Comparison of ENCODE assay signal across 8 cellular contexts in genomic region chr19:51660975-51661600, GRCh38. TPM values are rescaled to one million over a fixed set of nuclear protein-coding genes. Genes with fewer than 3 reads are reported as not detected.
DNase-seq lines count a peak whose midpoint lies in the region; ATAC-seq and TF ChIP-seq lines count a peak whose summit lies in the region.

No MANE protein-coding gene starts in this region.

- H3K27me3 Mint-ChIP-seq in Calu3 (ENCODE audit: unreplicated experiment) = peaks cover 59% of the 10 kb centered on the region
- H3K27me3 Mint-ChIP-seq in activated T-helper 2 cell treated with anti-CD3 and anti-CD28 coated beads, Interferon-gamma antibody, Interleukin-2, Interleukin-4, amounts not matched to agents 10 μg/mL and 5 μg/mL and 100 μg/mL, durations not matched to agents 14 hours and 24 hours and 36 hours (ENCODE audit: low read depth) = peaks cover 21% of the 10 kb centered on the region

- no peak overlapping the region for H4K91ac ChIP-seq in trophoblast cell (ENCODE audit: low read depth, low read length)

- H3K27me3 ChIP-seq in PC-3 (ENCODE audit: low read length) (peaks cover 18% of the 10 kb centered on the region; the same call in 1 of the 2 replicates), foreskin keratinocyte (no peaks in the 10 kb centered on the region), trophoblast cell (ENCODE audit: insufficient read depth, low read length) (no peaks in the 10 kb centered on the region)

- peak; percentile 85 for ATAC-seq in PC-3
- ATAC-seq in foreskin keratinocyte = peak; percentile 53
- no peak for ATAC-seq in GM21737 (IDR thresholded peaks at IDR 0.05; ENCODE audit: unreplicated experiment)
- no peak for ATAC-seq in HG03342 (IDR thresholded peaks at IDR 0.05; ENCODE audit: unreplicated experiment)

- DNase-seq in Calu3 (peak; percentile 82), HS-5 (ENCODE audit: low read depth) (peak; percentile 5), PC-3 (peak; percentile 95), foreskin keratinocyte (peak; percentile 11 to 47), trophoblast cell (peak; percentile 60 to 91)
- DNase-seq in activated T-helper 2 cell treated with anti-CD3 and anti-CD28 coated beads, Interferon-gamma antibody, Interleukin-2, Interleukin-4, amounts not matched to agents 10 μg/mL and 5 μg/mL and 100 μg/mL, durations not matched to agents 14 hours and 24 hours and 36 hours (ENCODE audit: low spot score) = peak; percentile 26

- no peak overlapping the region for H2BK12ac ChIP-seq in trophoblast cell (ENCODE audit: low read length)

- H3K9ac ChIP-seq in PC-3 (ENCODE audit: low read length) = no peak overlapping the region
- no peak overlapping the region for H3K9ac ChIP-seq in trophoblast cell (ENCODE audit: low read length)

- H3K27ac Mint-ChIP-seq in Calu3 (ENCODE audit: unreplicated experiment) = no peak overlapping the region
- no peak overlapping the region for H3K27ac Mint-ChIP-seq in activated T-helper 2 cell treated with anti-CD3 and anti-CD28 coated beads, Interferon-gamma antibody, Interleukin-2, Interleukin-4, amounts not matched to agents 10 μg/mL and 5 μg/mL and 100 μg/mL, durations not matched to agents 14 hours and 24 hours and 36 hours

- WGBS in trophoblast cell (ENCODE audit: extremely low coverage, insufficient coverage, insufficient read length) = no CpG with 5 or more reads among the region's 10 CpGs

- no peaks in the 10 kb centered on the region for H3F3A ChIP-seq in PC-3 (ENCODE audit: low read length, unreplicated experiment)

- no peak overlapping the region for H3K4me3 Mint-ChIP-seq in Calu3 (ENCODE audit: low read depth, unreplicated experiment)
- H3K4me3 Mint-ChIP-seq in activated T-helper 2 cell treated with anti-CD3 and anti-CD28 coated beads, Interferon-gamma antibody, Interleukin-2, Interleukin-4, amounts not matched to agents 10 μg/mL and 5 μg/mL and 100 μg/mL, durations not matched to agents 14 hours and 24 hours and 36 hours (ENCODE audit: low read depth) = no peak overlapping the region

- H3K4me3 ChIP-seq in PC-3 (ENCODE audit: low read length) = no peak overlapping the region
- H3K4me3 ChIP-seq in trophoblast cell (ENCODE audit: low read depth, low read length) = no peak overlapping the region

- no peaks in the 10 kb centered on the region for H3K9me2 ChIP-seq in PC-3 (replicated peaks; ENCODE audit: low read length)

- H2BK5ac ChIP-seq in trophoblast cell (ENCODE audit: low read depth, low read length, poor library complexity) = no peak overlapping the region

- no peak overlapping the region for H4K8ac ChIP-seq in trophoblast cell (ENCODE audit: low read depth, low read length)

- no peaks in the 10 kb centered on the region for H3K9me3 Mint-ChIP-seq in Calu3 (ENCODE audit: low read depth, unreplicated experiment)
- no peaks in the 10 kb centered on the region for H3K9me3 Mint-ChIP-seq in activated T-helper 2 cell treated with anti-CD3 and anti-CD28 coated beads, Interferon-gamma antibody, Interleukin-2, Interleukin-4, amounts not matched to agents 10 μg/mL and 5 μg/mL and 100 μg/mL, durations not matched to agents 14 hours and 24 hours and 36 hours

- no peak overlapping the region for H3K4me2 ChIP-seq in PC-3 (ENCODE audit: low read length)
- no peak overlapping the region for H3K4me2 ChIP-seq in trophoblast cell (ENCODE audit: low read length)

- H3K36me3 Mint-ChIP-seq in Calu3 (ENCODE audit: insufficient read depth, unreplicated experiment) = no peaks in the 10 kb centered on the region
- no peaks in the 10 kb centered on the region for H3K36me3 Mint-ChIP-seq in activated T-helper 2 cell treated with anti-CD3 and anti-CD28 coated beads, Interferon-gamma antibody, Interleukin-2, Interleukin-4, amounts not matched to agents 10 μg/mL and 5 μg/mL and 100 μg/mL, durations not matched to agents 14 hours and 24 hours and 36 hours (ENCODE audit: low read depth)

- H3K36me3 ChIP-seq in PC-3 (ENCODE audit: low read depth, low read length) (no peaks in the 10 kb centered on the region), trophoblast cell (ENCODE audit: control insufficient read depth in 1 of 2, insufficient read depth in 2 of 2, low read length in 2 of 2) (no peaks in the 10 kb centered on the region)

- H3K79me2 ChIP-seq in PC-3 (ENCODE audit: low read length) = no peaks in the 10 kb centered on the region
- no peaks in the 10 kb centered on the region for H3K79me2 ChIP-seq in trophoblast cell (ENCODE audit: control insufficient read depth, insufficient read depth, low read length, poor library complexity)

- H4K12ac ChIP-seq in trophoblast cell (ENCODE audit: low read depth, low read length) = no peak overlapping the region

- BruUV-seq in Calu3 (replicated peaks; lab: Mats Ljungman, UMichigan) (no TSS peak), PC-3 (replicated peaks; lab: Mats Ljungman, UMichigan) (no TSS peak)

- no peak overlapping the region for H2AFZ ChIP-seq in PC-3 (ENCODE audit: low read length)
- no peak overlapping the region for H2AFZ ChIP-seq in trophoblast cell (ENCODE audit: insufficient read depth, low read length, poor library complexity)

- POLR2A ChIA-PET in PC-3 (lab: Charles Lee; ENCODE audit: unreplicated experiment) = no interaction called here

- H3K23ac ChIP-seq in trophoblast cell (ENCODE audit: low read length) = no peak overlapping the region

- H3K79me1 ChIP-seq in trophoblast cell (ENCODE audit: low read length) = no peaks in the 10 kb centered on the region

- H4K20me1 ChIP-seq in PC-3 (ENCODE audit: low read length) = no peaks in the 10 kb centered on the region

- CTCF ChIA-PET in Calu3 (lab: Charles Lee) = interaction anchor here (0.6 to 1.7 kb wide), 16 partner anchors 8 to 402 kb away, joined by 3 to 10 read pairs (median 4); no protein-coding TSS in a partner anchor
- CTCF ChIA-PET in PC-3 (lab: Charles Lee) = interaction anchor here (0.5 to 1.0 kb wide), 12 partner anchors 16 to 321 kb away, joined by 3 to 6 read pairs (median 4); no protein-coding TSS in a partner anchor

- peaks cover 5% of the 10 kb centered on the region for H3K4me1 ChIP-seq in PC-3 (ENCODE audit: insufficient read depth, low read length)
- H3K4me1 ChIP-seq in foreskin keratinocyte = no peaks in the 10 kb centered on the region
- H3K4me1 ChIP-seq in trophoblast cell (ENCODE audit: control insufficient read depth in 1 of 2, insufficient read depth in 2 of 2, low read length in 2 of 2) = peaks cover 0 to 2% of the 10 kb centered on the region in 2 experiments

- H3K14ac ChIP-seq in trophoblast cell (ENCODE audit: low read length) = no peak overlapping the region

- no peak overlapping the region for H3K27ac ChIP-seq in PC-3 (ENCODE audit: low read length)
- H3K27ac ChIP-seq in foreskin keratinocyte = no peak overlapping the region
- no peak overlapping the region for H3K27ac ChIP-seq in trophoblast cell (ENCODE audit: low read depth, low read length)

- H3K4ac ChIP-seq in trophoblast cell (ENCODE audit: low read depth, low read length) = no peak overlapping the region

- intact Hi-C loops in Calu3 (cut with micrococcal nuclease; ENCODE audit: unreplicated experiment) = loop anchor here (2.0 to 5.0 kb wide), 3 partner anchors 122 to 504 kb away; no protein-coding TSS in a partner anchor
- intact Hi-C loops in PC-3 (cut with micrococcal nuclease) = no loop called here
- intact Hi-C loops in activated T-helper 2 cell treated with anti-CD3 and anti-CD28 coated beads, Interferon-gamma antibody, Interleukin-2, Interleukin-4, amounts not matched to agents 10 μg/mL and 5 μg/mL and 100 μg/mL, durations not matched to agents 14 hours and 24 hours and 36 hours (cut with micrococcal nuclease) = no loop called here

- no peak overlapping the region for H2AK5ac ChIP-seq in trophoblast cell (ENCODE audit: low read length)

- no peaks in the 10 kb centered on the region for H3K9me3 ChIP-seq in PC-3 (ENCODE audit: low read length)
- H3K9me3 ChIP-seq in trophoblast cell (ENCODE audit: insufficient read depth, low read depth, low read length) = no peaks in the 10 kb centered on the region

- peak; percentile 53 for TF ChIP-seq CTCF in Calu3 (IDR thresholded peaks at IDR 0.05; ENCODE audit: unreplicated experiment)
- peak; percentile 69 for TF ChIP-seq CTCF in PC-3 (conservative IDR thresholded peaks at IDR 0.05; ENCODE audit: low read depth, low read length)
- TF ChIP-seq CTCF in foreskin keratinocyte (conservative IDR thresholded peaks at IDR 0.05) = peak; percentile 69

- no peak overlapping the region for H3K18ac ChIP-seq in trophoblast cell (ENCODE audit: low read length)

- no peak overlapping the region for H2BK120ac ChIP-seq in trophoblast cell (ENCODE audit: insufficient read depth, low read length, poor library complexity)

- peaks cover 10% of the 10 kb centered on the region for H3K4me1 Mint-ChIP-seq in Calu3 (ENCODE audit: low read depth, unreplicated experiment)
- H3K4me1 Mint-ChIP-seq in activated T-helper 2 cell treated with anti-CD3 and anti-CD28 coated beads, Interferon-gamma antibody, Interleukin-2, Interleukin-4, amounts not matched to agents 10 μg/mL and 5 μg/mL and 100 μg/mL, durations not matched to agents 14 hours and 24 hours and 36 hours (ENCODE audit: low read depth) = peaks cover 5% of the 10 kb centered on the region

RNA-seq across cellular contexts. Expression of gene SIGLEC14, which starts 14.5 kb away (rescaled TPM):
- total RNA-seq in Calu3 (2022) = not detected in 2 replicates
- total RNA-seq in PC-3 (2014; rRNA removed) = not detected in 2 replicates
- 0.34 TPM in 1 of 2 replicates, not detected in the other for total RNA-seq in activated T-helper 2 cell treated with anti-CD3 and anti-CD28 coated beads, Interferon-gamma antibody, Interleukin-2, Interleukin-4, amounts not matched to agents 10 μg/mL and 5 μg/mL and 100 μg/mL, durations not matched to agents 14 hours and 24 hours and 36 hours
- not detected in 2 replicates for total RNA-seq in foreskin keratinocyte
- polyA plus RNA-seq in foreskin keratinocyte = not detected in 2 replicates
- polyA plus RNA-seq in trophoblast cell (2013) = 1.0 TPM in 2 replicates

RNA-seq across cellular contexts. Expression of gene SIGLEC5, which starts 30.9 kb away (rescaled TPM):
- total RNA-seq in Calu3 (2022) (not detected in 2 replicates), PC-3 (2014; rRNA removed) (not detected in 2 replicates), foreskin keratinocyte (not detected in 2 replicates)
- not detected in 2 replicates for total RNA-seq in activated T-helper 2 cell treated with anti-CD3 and anti-CD28 coated beads, Interferon-gamma antibody, Interleukin-2, Interleukin-4, amounts not matched to agents 10 μg/mL and 5 μg/mL and 100 μg/mL, durations not matched to agents 14 hours and 24 hours and 36 hours
- polyA plus RNA-seq in foreskin keratinocyte = not detected in 2 replicates
- not detected in 2 replicates for polyA plus RNA-seq in trophoblast cell (2013)

RNA-seq across cellular contexts. Expression of gene SPACA6, which starts 32.0 kb away (rescaled TPM):
- total RNA-seq in Calu3 (2022) (30.3 and 33.7 TPM in 2 replicates), PC-3 (2014; rRNA removed) (10.1 and 12.2 TPM in 2 replicates), foreskin keratinocyte (4.1 and 5.2 TPM in 2 replicates)
- total RNA-seq in activated T-helper 2 cell treated with anti-CD3 and anti-CD28 coated beads, Interferon-gamma antibody, Interleukin-2, Interleukin-4, amounts not matched to agents 10 μg/mL and 5 μg/mL and 100 μg/mL, durations not matched to agents 14 hours and 24 hours and 36 hours = 6.7 and 10.9 TPM in 2 replicates
- 4.6 and 6.5 TPM in 2 replicates for polyA plus RNA-seq in foreskin keratinocyte
- polyA plus RNA-seq in trophoblast cell (2013) = 21.7 and 24.5 TPM in 2 replicates

Comparison
In these comparisons a context has a peak if more than half of its experiments do, and no peak if none do; other contexts are left out.
1. DNase-seq: peak in every context shown above with its lines; median percentile 95 in PC-3; 82 in Calu3; 76 in trophoblast cell; 29 in foreskin keratinocyte; 26 in activated T-helper 2 cell treated with anti-CD3 and anti-CD28 coated beads, Interferon-gamma antibody, Interleukin-2, Interleukin-4, amounts not matched to agents 10 μg/mL and 5 μg/mL and 100 μg/mL, durations not matched to agents 14 hours and 24 hours and 36 hours; 5 in HS-5.
2. ATAC-seq: peak in PC-3 (single experiment) and foreskin keratinocyte (single experiment); none in GM21737 (single experiment) and HG03342 (single experiment).
3. Peak in every context shown above with its lines, with median percentiles within 50 percentile points of each other: CTCF ChIP-seq.